Comparison of ENCODE assay signal across 2 cellular contexts in the genomic region with DNA sequence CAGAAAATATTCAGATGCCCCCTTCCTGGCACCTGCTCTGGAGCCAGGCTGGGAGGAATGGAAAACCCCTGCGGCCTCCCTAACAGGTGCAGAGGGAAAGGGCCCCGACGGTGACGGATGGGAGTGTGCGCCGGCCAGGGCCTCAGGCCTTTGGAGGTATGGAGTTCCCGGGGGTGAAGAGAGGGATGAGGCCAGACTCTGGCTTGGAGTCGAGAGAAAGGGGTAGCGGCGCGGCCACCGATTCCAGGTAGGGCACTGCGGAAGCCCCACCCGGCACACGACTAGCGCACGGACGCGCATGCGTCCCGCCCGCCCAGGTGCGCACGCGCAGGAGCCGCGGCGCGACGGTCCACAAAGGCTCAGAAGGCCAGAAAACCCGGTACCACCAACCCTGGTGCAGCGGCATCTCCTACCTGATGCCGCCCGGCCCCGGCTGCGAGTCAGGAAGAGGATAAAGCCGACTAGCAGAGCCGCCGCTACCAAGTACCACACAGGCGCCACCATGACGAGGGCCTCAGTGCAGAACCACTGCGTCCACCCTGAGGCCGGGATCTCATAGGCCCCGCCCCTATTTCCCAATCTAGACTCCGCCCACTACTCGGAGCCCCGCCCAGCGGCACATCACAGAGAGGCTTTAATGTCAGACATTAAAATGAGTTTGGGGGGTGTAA.
TF ChIP-seq lines count a peak whose summit lies in the region.

A gene (minus strand): TSS at position 559 of the 671 bp plus-strand sequence. CDS start 55 bp downstream, at position 504.

TF ChIP-seq in HCT116, 20 proteins besides CTCF, POLR2A, EP300 and RAD21 (continued from another document):
- TF ChIP-seq, protein P1, sequence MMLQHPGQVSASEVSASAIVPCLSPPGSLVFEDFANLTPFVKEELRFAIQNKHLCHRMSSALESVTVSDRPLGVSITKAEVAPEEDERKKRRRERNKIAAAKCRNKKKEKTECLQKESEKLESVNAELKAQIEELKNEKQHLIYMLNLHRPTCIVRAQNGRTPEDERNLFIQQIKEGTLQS (IDR thresholded peaks at IDR 0.05): no peak
- TF ChIP-seq CEBPB (IDR thresholded peaks at IDR 0.05; ENCODE audit: low read depth): peak; percentile 95

TF ChIP-seq in SK-N-SH treated with all-trans-retinoic acid at 6 μM for 48 hours, 23 proteins besides CTCF, POLR2A, EP300 and RAD21 (continued from another document):
- TF ChIP-seq, protein P2, sequence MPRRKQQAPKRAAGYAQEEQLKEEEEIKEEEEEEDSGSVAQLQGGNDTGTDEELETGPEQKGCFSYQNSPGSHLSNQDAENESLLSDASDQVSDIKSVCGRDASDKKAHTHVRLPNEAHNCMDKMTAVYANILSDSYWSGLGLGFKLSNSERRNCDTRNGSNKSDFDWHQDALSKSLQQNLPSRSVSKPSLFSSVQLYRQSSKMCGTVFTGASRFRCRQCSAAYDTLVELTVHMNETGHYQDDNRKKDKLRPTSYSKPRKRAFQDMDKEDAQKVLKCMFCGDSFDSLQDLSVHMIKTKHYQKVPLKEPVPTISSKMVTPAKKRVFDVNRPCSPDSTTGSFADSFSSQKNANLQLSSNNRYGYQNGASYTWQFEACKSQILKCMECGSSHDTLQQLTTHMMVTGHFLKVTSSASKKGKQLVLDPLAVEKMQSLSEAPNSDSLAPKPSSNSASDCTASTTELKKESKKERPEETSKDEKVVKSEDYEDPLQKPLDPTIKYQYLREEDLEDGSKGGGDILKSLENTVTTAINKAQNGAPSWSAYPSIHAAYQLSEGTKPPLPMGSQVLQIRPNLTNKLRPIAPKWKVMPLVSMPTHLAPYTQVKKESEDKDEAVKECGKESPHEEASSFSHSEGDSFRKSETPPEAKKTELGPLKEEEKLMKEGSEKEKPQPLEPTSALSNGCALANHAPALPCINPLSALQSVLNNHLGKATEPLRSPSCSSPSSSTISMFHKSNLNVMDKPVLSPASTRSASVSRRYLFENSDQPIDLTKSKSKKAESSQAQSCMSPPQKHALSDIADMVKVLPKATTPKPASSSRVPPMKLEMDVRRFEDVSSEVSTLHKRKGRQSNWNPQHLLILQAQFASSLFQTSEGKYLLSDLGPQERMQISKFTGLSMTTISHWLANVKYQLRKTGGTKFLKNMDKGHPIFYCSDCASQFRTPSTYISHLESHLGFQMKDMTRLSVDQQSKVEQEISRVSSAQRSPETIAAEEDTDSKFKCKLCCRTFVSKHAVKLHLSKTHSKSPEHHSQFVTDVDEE (CRISPR knock-in tag; IDR thresholded peaks at IDR 0.05): no peak
- TF ChIP-seq, protein P3, sequence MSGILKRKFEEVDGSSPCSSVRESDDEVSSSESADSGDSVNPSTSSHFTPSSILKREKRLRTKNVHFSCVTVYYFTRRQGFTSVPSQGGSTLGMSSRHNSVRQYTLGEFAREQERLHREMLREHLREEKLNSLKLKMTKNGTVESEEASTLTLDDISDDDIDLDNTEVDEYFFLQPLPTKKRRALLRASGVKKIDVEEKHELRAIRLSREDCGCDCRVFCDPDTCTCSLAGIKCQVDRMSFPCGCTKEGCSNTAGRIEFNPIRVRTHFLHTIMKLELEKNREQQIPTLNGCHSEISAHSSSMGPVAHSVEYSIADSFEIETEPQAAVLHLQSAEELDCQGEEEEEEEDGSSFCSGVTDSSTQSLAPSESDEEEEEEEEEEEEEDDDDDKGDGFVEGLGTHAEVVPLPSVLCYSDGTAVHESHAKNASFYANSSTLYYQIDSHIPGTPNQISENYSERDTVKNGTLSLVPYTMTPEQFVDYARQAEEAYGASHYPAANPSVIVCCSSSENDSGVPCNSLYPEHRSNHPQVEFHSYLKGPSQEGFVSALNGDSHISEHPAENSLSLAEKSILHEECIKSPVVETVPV (CRISPR knock-in tag; IDR thresholded peaks at IDR 0.05): no peak
- TF ChIP-seq RARB (CRISPR knock-in tag; IDR thresholded peaks at IDR 0.05) (no peak), ZNF70 (CRISPR knock-in tag; IDR thresholded peaks at IDR 0.05) (no peak), PPARA (CRISPR knock-in tag; IDR thresholded peaks at IDR 0.05; ENCODE audit: borderline replicate concordance) (no peak), BACH2 (CRISPR knock-in tag; IDR thresholded peaks at IDR 0.05; ENCODE audit: borderline replicate concordance) (no peak), TCF4 (CRISPR knock-in tag; IDR thresholded peaks at IDR 0.05; ENCODE audit: borderline replicate concordance) (no peak), ZFP3 (CRISPR knock-in tag; IDR thresholded peaks at IDR 0.05) (no peak), ARNTL (CRISPR knock-in tag; IDR thresholded peaks at IDR 0.05; ENCODE audit: borderline replicate concordance, low read depth) (no peak), ZNF8 (CRISPR knock-in tag; IDR thresholded peaks at IDR 0.05) (no peak), TOX (CRISPR knock-in tag; IDR thresholded peaks at IDR 0.05; ENCODE audit: borderline replicate concordance) (no peak), GLIS3 (CRISPR knock-in tag; IDR thresholded peaks at IDR 0.05) (no peak), ZFP30 (CRISPR knock-in tag; IDR thresholded peaks at IDR 0.05) (no peak), ISL1 (CRISPR knock-in tag; IDR thresholded peaks at IDR 0.05) (no peak)
- TF ChIP-seq, protein P4, sequence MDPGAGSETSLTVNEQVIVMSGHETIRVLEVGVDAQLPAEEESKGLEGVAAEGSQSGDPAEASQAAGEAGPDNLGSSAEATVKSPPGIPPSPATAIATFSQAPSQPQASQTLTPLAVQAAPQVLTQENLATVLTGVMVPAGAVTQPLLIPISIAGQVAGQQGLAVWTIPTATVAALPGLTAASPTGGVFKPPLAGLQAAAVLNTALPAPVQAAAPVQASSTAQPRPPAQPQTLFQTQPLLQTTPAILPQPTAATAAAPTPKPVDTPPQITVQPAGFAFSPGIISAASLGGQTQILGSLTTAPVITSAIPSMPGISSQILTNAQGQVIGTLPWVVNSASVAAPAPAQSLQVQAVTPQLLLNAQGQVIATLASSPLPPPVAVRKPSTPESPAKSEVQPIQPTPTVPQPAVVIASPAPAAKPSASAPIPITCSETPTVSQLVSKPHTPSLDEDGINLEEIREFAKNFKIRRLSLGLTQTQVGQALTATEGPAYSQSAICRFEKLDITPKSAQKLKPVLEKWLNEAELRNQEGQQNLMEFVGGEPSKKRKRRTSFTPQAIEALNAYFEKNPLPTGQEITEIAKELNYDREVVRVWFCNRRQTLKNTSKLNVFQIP (CRISPR knock-in tag; IDR thresholded peaks at IDR 0.05; ENCODE audit: borderline replicate concordance, low read depth): no peak
